38 cellular contexts compared by ENCODE assay signal in the genomic region with DNA sequence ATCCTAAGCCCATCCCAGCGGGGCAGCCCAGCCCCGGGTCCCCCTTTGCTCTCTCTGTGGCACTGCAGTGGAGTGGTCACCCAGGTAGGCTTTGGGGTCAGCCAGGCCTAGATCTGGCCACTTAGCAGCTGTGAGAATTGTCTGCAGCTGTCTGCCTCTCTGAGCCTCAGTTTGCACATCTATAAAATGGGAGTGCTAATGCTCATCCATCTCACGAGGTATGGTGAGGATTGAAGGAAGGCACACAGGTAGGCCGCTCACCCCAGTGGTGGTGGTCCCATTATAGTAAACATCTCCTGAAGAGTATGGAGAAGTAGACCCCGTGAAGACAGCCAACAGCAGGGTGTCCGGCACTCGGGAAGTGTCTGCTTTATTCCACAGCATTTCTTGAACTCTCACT. TPM values are rescaled to one million over a fixed set of nuclear protein-coding genes. Genes with fewer than 3 reads are reported as not detected.
"Had no signal": no experiment of that assay in that cellular context is flagged by ENCODE, and none has a peak within 500 bp of the region (broad histone marks: within the 10 kb centered on the region; RNA-seq: fewer than 3 reads in every experiment).

No MANE protein-coding gene starts in this region.

- H3K27ac Mint-ChIP-seq: activated B cell treated with CpG ODN at 0.5 μM for 24 hours; activated CD4-positive, alpha-beta memory T cell treated with anti-CD3 and anti-CD28 coated beads for 36 hours; activated CD4-positive, alpha-beta T cell treated with anti-CD3 and anti-CD28 coated beads, Interleukin-2, amount 10 ng/mL, durations not matched to agents 24 days and 14 days; activated CD8-positive, alpha-beta T cell treated with anti-CD3 and anti-CD28 coated beads for 36 hours; activated naive CD4-positive, alpha-beta T cell treated with anti-CD3 and anti-CD28 coated beads for 36 hours; activated naive CD4-positive, alpha-beta T cell treated with anti-CD3 and anti-CD28 coated beads, Interleukin-2, amount 50 U/mL, for 72 hours; activated naive CD8-positive, alpha-beta T cell treated with anti-CD3 and anti-CD28 coated beads for 36 hours; activated T-cell treated with anti-CD3 and anti-CD28 coated beads, Interleukin-2, amount 50 U/mL, for 72 hours; activated T-helper 1 cell treated with anti-CD3 and anti-CD28 coated beads, Interleukin-12 subunit alpha, Interleukin-12 subunit beta, Interleukin-2, Interleukin-4 antibody, amounts not matched to agents 30 ng/mL and 10 ng/mL and 1 ng/mL, durations not matched to agents 14 hours and 24 hours and 36 hours; activated T-helper 17 cell treated with anti-CD3 and anti-CD28 coated beads, Interleukin-2, amount 50 U/mL, for 72 hours; T-helper 1 cell treated with Interleukin-12 subunit alpha and Interleukin-12 subunit beta and Interleukin-4 antibody, amounts not matched to agents 30 μg/mL and 1 μg/mL, for 36 hours; T-helper 2 cell treated with Interferon-gamma antibody and Interleukin-4, amounts not matched to agents 5 μg/mL and 100 μg/mL, for 36 hours had no signal

- H3K4me1 ChIP-seq: adrenal gland, body of pancreas, breast epithelium had no signal

- H3K4me1 Mint-ChIP-seq: activated B cell treated with CpG ODN at 0.5 μM for 24 hours; activated CD4-positive, alpha-beta T cell treated with anti-CD3 and anti-CD28 coated beads, Interleukin-2, amount 10 ng/mL, durations not matched to agents 24 days and 14 days; activated naive CD8-positive, alpha-beta T cell treated with anti-CD3 and anti-CD28 coated beads for 36 hours; activated T-helper 17 cell treated with anti-CD3 and anti-CD28 coated beads, Interleukin-2, amount 50 U/mL, for 72 hours had no signal

- H3K9me3 Mint-ChIP-seq: activated B cell treated with CpG ODN at 0.5 μM for 24 hours; activated CD4-positive, alpha-beta memory T cell treated with anti-CD3 and anti-CD28 coated beads for 36 hours; activated CD4-positive, alpha-beta T cell treated with anti-CD3 and anti-CD28 coated beads, Interleukin-2, amount 10 ng/mL, durations not matched to agents 24 days and 14 days; activated CD8-positive, alpha-beta T cell treated with anti-CD3 and anti-CD28 coated beads for 36 hours; activated naive CD4-positive, alpha-beta T cell treated with anti-CD3 and anti-CD28 coated beads for 36 hours; activated naive CD4-positive, alpha-beta T cell treated with anti-CD3 and anti-CD28 coated beads, Interleukin-2, amount 50 U/mL, for 72 hours; activated naive CD8-positive, alpha-beta T cell treated with anti-CD3 and anti-CD28 coated beads for 36 hours; activated T-cell treated with anti-CD3 and anti-CD28 coated beads, Interleukin-2, amount 50 U/mL, for 4 hours; activated T-cell treated with anti-CD3 and anti-CD28 coated beads, Interleukin-2, amount 50 U/mL, for 72 hours; activated T-helper 1 cell treated with anti-CD3 and anti-CD28 coated beads, Interleukin-12 subunit alpha, Interleukin-12 subunit beta, Interleukin-2, Interleukin-4 antibody, amounts not matched to agents 30 ng/mL and 10 ng/mL and 1 ng/mL, durations not matched to agents 14 hours and 24 hours and 36 hours; activated T-helper 17 cell treated with anti-CD3 and anti-CD28 coated beads, Interleukin-2, amount 50 U/mL, for 72 hours; T-helper 1 cell treated with Interleukin-12 subunit alpha and Interleukin-12 subunit beta and Interleukin-4 antibody, amounts not matched to agents 30 μg/mL and 1 μg/mL, for 36 hours; T-helper 2 cell treated with Interferon-gamma antibody and Interleukin-4, amounts not matched to agents 5 μg/mL and 100 μg/mL, for 36 hours had no signal

- DNase-seq: activated B cell treated with CpG ODN at 0.5 μM for 24 hours; activated CD4-positive, alpha-beta memory T cell treated with anti-CD3 and anti-CD28 coated beads for 36 hours; activated CD4-positive, alpha-beta T cell treated with anti-CD3 and anti-CD28 coated beads for 4 hours; activated CD4-positive, alpha-beta T cell treated with anti-CD3 and anti-CD28 coated beads, Interleukin-2, amount 10 ng/mL, durations not matched to agents 24 days and 14 days; activated CD4-positive, alpha-beta T cell treated with anti-CD3 and anti-CD28 coated beads, Interleukin-2, amount 50 U/mL, for 1 hour; activated CD4-positive, alpha-beta T cell treated with anti-CD3 and anti-CD28 coated beads, Interleukin-2, amount 50 U/mL, for 4 hours; activated CD4-positive, CD25-positive, alpha-beta regulatory T cell treated with anti-CD3 and anti-CD28 coated beads, Interleukin-2, amount 50 U/mL, for 72 hours; activated CD8-positive, alpha-beta memory T cell treated with anti-CD3 and anti-CD28 coated beads, Interleukin-2, amount 50 U/mL, for 4 hours; activated CD8-positive, alpha-beta T cell treated with anti-CD3 and anti-CD28 coated beads for 36 hours; activated gamma-delta T cell treated with Interleukin-2 at 50 U/mL for 16 hours; activated naive CD4-positive, alpha-beta T cell; activated naive CD4-positive, alpha-beta T cell treated with anti-CD3 and anti-CD28 coated beads for 36 hours; activated naive CD4-positive, alpha-beta T cell treated with anti-CD3 and anti-CD28 coated beads, Interleukin-2, amount 50 U/mL, for 16 hours; activated naive CD8-positive, alpha-beta T cell treated with anti-CD3 and anti-CD28 coated beads for 36 hours; activated T-cell treated with anti-CD3 and anti-CD28 coated beads for 4 hours; activated T-cell treated with anti-CD3 and anti-CD28 coated beads, Interleukin-2, amount 50 U/mL, for 1 hour; activated T-cell treated with anti-CD3 and anti-CD28 coated beads, Interleukin-2, amount 50 U/mL, for 4 hours; activated T-cell treated with anti-CD3 and anti-CD28 coated beads, Interleukin-2, amount 50 U/mL, for 72 hours; adrenal gland; amniotic stem cell; body of pancreas; brain microvascular endothelial cell; central memory CD4-positive, alpha-beta T cell; T-helper 1 cell; T-helper 2 cell; T-helper 9 cell had no signal

- H3K36me3 ChIP-seq: adrenal gland, brain microvascular endothelial cell, breast epithelium had no signal

- H3K36me3 Mint-ChIP-seq: activated CD4-positive, alpha-beta memory T cell treated with anti-CD3 and anti-CD28 coated beads for 36 hours; activated naive CD4-positive, alpha-beta T cell treated with anti-CD3 and anti-CD28 coated beads, Interleukin-2, amount 50 U/mL, for 72 hours; activated naive CD8-positive, alpha-beta T cell treated with anti-CD3 and anti-CD28 coated beads for 36 hours had no signal

- H3K27ac ChIP-seq: adrenal gland, body of pancreas, brain microvascular endothelial cell, breast epithelium, VCaP had no signal

- H3K27me3 ChIP-seq: body of pancreas had no signal

- H3K9me3 ChIP-seq: adrenal gland, body of pancreas, breast epithelium had no signal

- FAIRE-seq: astrocyte, TTC549 had no signal

- H3K4me3 ChIP-seq: adrenal gland, body of pancreas, breast epithelium had no signal

- H3K4me3 Mint-ChIP-seq: activated B cell treated with CpG ODN at 0.5 μM for 24 hours; activated CD4-positive, alpha-beta memory T cell treated with anti-CD3 and anti-CD28 coated beads for 36 hours; activated CD4-positive, alpha-beta T cell treated with anti-CD3 and anti-CD28 coated beads, Interleukin-2, amount 10 ng/mL, durations not matched to agents 24 days and 14 days; activated CD8-positive, alpha-beta T cell treated with anti-CD3 and anti-CD28 coated beads for 36 hours; activated naive CD4-positive, alpha-beta T cell treated with anti-CD3 and anti-CD28 coated beads for 36 hours; activated naive CD8-positive, alpha-beta T cell treated with anti-CD3 and anti-CD28 coated beads for 36 hours; activated T-cell treated with anti-CD3 and anti-CD28 coated beads, Interleukin-2, amount 50 U/mL, for 4 hours; activated T-cell treated with anti-CD3 and anti-CD28 coated beads, Interleukin-2, amount 50 U/mL, for 72 hours; activated T-helper 1 cell treated with anti-CD3 and anti-CD28 coated beads, Interleukin-12 subunit alpha, Interleukin-12 subunit beta, Interleukin-2, Interleukin-4 antibody, amounts not matched to agents 30 ng/mL and 10 ng/mL and 1 ng/mL, durations not matched to agents 14 hours and 24 hours and 36 hours; activated T-helper 17 cell treated with anti-CD3 and anti-CD28 coated beads, Interleukin-2, amount 50 U/mL, for 72 hours; T-helper 1 cell treated with Interleukin-12 subunit alpha and Interleukin-12 subunit beta and Interleukin-4 antibody, amounts not matched to agents 30 μg/mL and 1 μg/mL, for 36 hours; T-helper 2 cell treated with Interferon-gamma antibody and Interleukin-4, amounts not matched to agents 5 μg/mL and 100 μg/mL, for 36 hours had no signal

- ATAC-seq: activated CD8-positive, alpha-beta T cell treated with anti-CD3 and anti-CD28 coated beads for 36 hours; activated naive CD4-positive, alpha-beta T cell treated with anti-CD3 and anti-CD28 coated beads, Interleukin-2, amount 50 U/mL, for 72 hours; activated T-cell treated with anti-CD3 and anti-CD28 coated beads, Interleukin-2, amount 50 U/mL, for 4 hours; activated T-cell treated with anti-CD3 and anti-CD28 coated beads, Interleukin-2, amount 50 U/mL, for 72 hours; activated T-helper 17 cell treated with anti-CD3 and anti-CD28 coated beads, Interleukin-2, amount 50 U/mL, for 72 hours; body of pancreas had no signal

RNA-seq across cellular contexts. Expression of a gene that starts 9.2 kb away (rescaled TPM):
- total RNA-seq: activated B cell treated with CpG ODN at 0.5 μM for 24 hours; activated CD4-positive, alpha-beta memory T cell treated with anti-CD3 and anti-CD28 coated beads for 36 hours; activated CD4-positive, alpha-beta T cell treated with anti-CD3 and anti-CD28 coated beads, Interleukin-2, amount 10 ng/mL, durations not matched to agents 24 days and 14 days; activated CD8-positive, alpha-beta memory T cell treated with anti-CD3 and anti-CD28 coated beads for 36 hours; activated CD8-positive, alpha-beta T cell treated with anti-CD3 and anti-CD28 coated beads for 36 hours; activated naive CD4-positive, alpha-beta T cell treated with anti-CD3 and anti-CD28 coated beads for 36 hours; activated naive CD4-positive, alpha-beta T cell treated with anti-CD3 and anti-CD28 coated beads, Interleukin-2, amount 50 U/mL, for 72 hours; activated naive CD8-positive, alpha-beta T cell treated with anti-CD3 and anti-CD28 coated beads for 36 hours; activated T-cell treated with anti-CD3 and anti-CD28 coated beads, Interleukin-2, amount 50 U/mL, for 4 hours; activated T-cell treated with anti-CD3 and anti-CD28 coated beads, Interleukin-2, amount 50 U/mL, for 72 hours; activated T-helper 1 cell treated with anti-CD3 and anti-CD28 coated beads, Interleukin-12 subunit alpha, Interleukin-12 subunit beta, Interleukin-2, Interleukin-4 antibody, amounts not matched to agents 30 ng/mL and 10 ng/mL and 1 ng/mL, durations not matched to agents 14 hours and 24 hours and 36 hours; activated T-helper 17 cell treated with anti-CD3 and anti-CD28 coated beads, Interleukin-2, amount 50 U/mL, for 72 hours; adrenal gland; aorta; astrocyte; body of pancreas; breast epithelium; cardiac septum had no signal
- polyA plus RNA-seq: aorta had no signal

RNA-seq across cellular contexts. Expression of a gene that starts 47.9 kb away (rescaled TPM):
- total RNA-seq: activated B cell treated with CpG ODN at 0.5 μM for 24 hours; activated CD4-positive, alpha-beta memory T cell treated with anti-CD3 and anti-CD28 coated beads for 36 hours; activated CD4-positive, alpha-beta T cell treated with anti-CD3 and anti-CD28 coated beads, Interleukin-2, amount 10 ng/mL, durations not matched to agents 24 days and 14 days; activated CD8-positive, alpha-beta memory T cell treated with anti-CD3 and anti-CD28 coated beads for 36 hours; activated CD8-positive, alpha-beta T cell treated with anti-CD3 and anti-CD28 coated beads for 36 hours; activated naive CD4-positive, alpha-beta T cell treated with anti-CD3 and anti-CD28 coated beads for 36 hours; activated naive CD4-positive, alpha-beta T cell treated with anti-CD3 and anti-CD28 coated beads, Interleukin-2, amount 50 U/mL, for 72 hours; activated naive CD8-positive, alpha-beta T cell treated with anti-CD3 and anti-CD28 coated beads for 36 hours; activated T-cell treated with anti-CD3 and anti-CD28 coated beads, Interleukin-2, amount 50 U/mL, for 4 hours; activated T-cell treated with anti-CD3 and anti-CD28 coated beads, Interleukin-2, amount 50 U/mL, for 72 hours; activated T-helper 1 cell treated with anti-CD3 and anti-CD28 coated beads, Interleukin-12 subunit alpha, Interleukin-12 subunit beta, Interleukin-2, Interleukin-4 antibody, amounts not matched to agents 30 ng/mL and 10 ng/mL and 1 ng/mL, durations not matched to agents 14 hours and 24 hours and 36 hours; activated T-helper 17 cell treated with anti-CD3 and anti-CD28 coated beads, Interleukin-2, amount 50 U/mL, for 72 hours; adrenal gland; aorta; astrocyte; body of pancreas; cardiac septum had no signal
- polyA plus RNA-seq: aorta had no signal
